In genomic region chr2:26369664-26370063, GRCh38 we compare ENCODE assay signal across 11 cellular contexts. TPM values are rescaled to one million over a fixed set of nuclear protein-coding genes. Genes with fewer than 3 reads are reported as not detected.
DNase-seq lines count a peak whose midpoint lies in the region; TF ChIP-seq lines count a peak whose summit lies in the region.
"Not testable (repeated sequence)": the region's sequence is repeated elsewhere in the genome, so short reads cannot be mapped to it uniquely, and the experiment has no call there.
"Had no signal": no experiment of that assay in that cellular context is flagged by ENCODE, and none has a peak within 500 bp of the region (broad histone marks: within the 10 kb centered on the region; RNA-seq: fewer than 3 reads in every experiment).

No MANE protein-coding gene starts in this region.

- H3K36me3 Mint-ChIP-seq in glutamatergic neuron (ENCODE audit: unreplicated experiment) (peaks cover 17% of the 10 kb centered on the region), neural crest cell (ENCODE audit: low read depth) (peaks cover 25% of the 10 kb centered on the region), progenitor cell of endocrine pancreas (ENCODE audit: insufficient read depth) (peaks cover 23% of the 10 kb centered on the region)

- peaks cover 15% of the 10 kb centered on the region for H3K4me1 ChIP-seq in ectodermal cell (ENCODE audit: control insufficient read depth, insufficient read depth, low read length)

- not testable (repeated sequence) for H3K9me3 ChIP-seq in ectodermal cell (ENCODE audit: control insufficient read depth, low read length)

- peaks cover 17% of the 10 kb centered on the region for H3K9me3 Mint-ChIP-seq in glutamatergic neuron (ENCODE audit: unreplicated experiment)
- not testable (repeated sequence) for H3K9me3 Mint-ChIP-seq in neural crest cell; progenitor cell of endocrine pancreas (ENCODE audit: low read depth)

- peak overlapping the region; percentile 76 for H3K27ac ChIP-seq in ectodermal cell (ENCODE audit: insufficient read depth, low read depth, low read length, poor library complexity, severe bottlenecking)

- not testable (repeated sequence) for H3K27me3 Mint-ChIP-seq in glutamatergic neuron (ENCODE audit: unreplicated experiment); neural crest cell (ENCODE audit: low read depth); progenitor cell of endocrine pancreas

- peak; percentile 33 for DNase-seq in NCI-H82 (lab: John Stamatoyannopoulos, UW)
- DNase-seq in glutamatergic neuron; neural crest cell (ENCODE audit: low read depth, low spot score); progenitor cell of endocrine pancreas (ENCODE audit: low spot score, unreplicated experiment): not testable (repeated sequence)

- H3K4me1 Mint-ChIP-seq in glutamatergic neuron (ENCODE audit: low read depth, unreplicated experiment) = peaks cover 21% of the 10 kb centered on the region
- H3K4me1 Mint-ChIP-seq in neural crest cell = peaks cover 15% of the 10 kb centered on the region
- H3K4me1 Mint-ChIP-seq in progenitor cell of endocrine pancreas (ENCODE audit: low read depth) = not testable (repeated sequence)

- not testable (repeated sequence) for H3K4me3 ChIP-seq in ectodermal cell (ENCODE audit: insufficient read depth, low read depth, low read length)

- TF ChIP-seq CTCF in glutamatergic neuron (IDR thresholded peaks at IDR 0.05; ENCODE audit: partially characterized antibody, unreplicated experiment); neural crest cell (conservative IDR thresholded peaks at IDR 0.05); progenitor cell of endocrine pancreas (IDR thresholded peaks at IDR 0.05; ENCODE audit: unreplicated experiment): not testable (repeated sequence)

- no CpG with 5 or more reads among the region's 2 CpGs for WGBS in ectodermal cell, 2 experiments

- H3K27ac Mint-ChIP-seq in glutamatergic neuron (ENCODE audit: unreplicated experiment) = peak overlapping the region; percentile 92
- peak overlapping the region; percentile 3 for H3K27ac Mint-ChIP-seq in neural crest cell (ENCODE audit: unreplicated experiment)
- peak overlapping the region; percentile 47 for H3K27ac Mint-ChIP-seq in progenitor cell of endocrine pancreas

- peaks cover 15% of the 10 kb centered on the region for H3K36me3 ChIP-seq in ectodermal cell (ENCODE audit: control insufficient read depth, insufficient read depth, low read length)

- not testable (repeated sequence) for H3K27me3 ChIP-seq in ectodermal cell (ENCODE audit: control insufficient read depth, insufficient read depth, low read length, poor library complexity, severe bottlenecking)

- peak overlapping the region; percentile 32 for H3K4me3 Mint-ChIP-seq in glutamatergic neuron (ENCODE audit: unreplicated experiment)
- H3K4me3 Mint-ChIP-seq in neural crest cell; progenitor cell of endocrine pancreas (ENCODE audit: low read depth): not testable (repeated sequence)

RNA-seq across cellular contexts. Expression of gene ADGRF3, which starts 23.1 kb away (rescaled TPM):
- 0.35 TPM for polyA plus RNA-seq in ectodermal cell (2013, experiment 1 of 4)
- polyA plus RNA-seq in ectodermal cell (2013, experiment 2 of 4) = 0.64 TPM
- polyA plus RNA-seq in ectodermal cell (2013, experiment 3 of 4) = 0.85 TPM
- polyA plus RNA-seq in ectodermal cell (2013, experiment 4 of 4) = 0.24 TPM
- total RNA-seq in glutamatergic neuron (ENCODE audit: unreplicated experiment) (0.54 TPM), neural crest cell (0.44 and 0.77 TPM in 2 replicates), progenitor cell of endocrine pancreas (2.0 and 3.8 TPM in 2 replicates)
- total RNA-seq: GM23248, H7 had no signal

RNA-seq across cellular contexts. Expression of gene SELENOI, which starts 23.7 kb away (rescaled TPM):
- 31.9 TPM for polyA plus RNA-seq in ectodermal cell (2013, experiment 1 of 4)
- polyA plus RNA-seq in ectodermal cell (2013, experiment 2 of 4) = 31.9 TPM
- polyA plus RNA-seq in ectodermal cell (2013, experiment 3 of 4) = 16.8 TPM
- polyA plus RNA-seq in ectodermal cell (2013, experiment 4 of 4) = 21.6 TPM
- total RNA-seq in glutamatergic neuron (ENCODE audit: unreplicated experiment) = 61.2 TPM
- 41.2 and 42.4 TPM in 2 replicates for total RNA-seq in neural crest cell
- total RNA-seq in progenitor cell of endocrine pancreas = 43.8 and 46.2 TPM in 2 replicates

RNA-seq across cellular contexts. Expression of gene DRC1, which starts 32.1 kb away (rescaled TPM):
- 0.78 TPM for polyA plus RNA-seq in ectodermal cell (2013, experiment 1 of 4)
- 0.98 TPM for polyA plus RNA-seq in ectodermal cell (2013, experiment 2 of 4)
- 0.85 TPM for polyA plus RNA-seq in ectodermal cell (2013, experiment 3 of 4)
- polyA plus RNA-seq in ectodermal cell (2013, experiment 4 of 4) = 1.0 TPM
- total RNA-seq in glutamatergic neuron (ENCODE audit: unreplicated experiment) = 2.3 TPM
- total RNA-seq in neural crest cell = 0.30 and 0.45 TPM in 2 replicates
- 0.49 and 0.57 TPM in 2 replicates for total RNA-seq in progenitor cell of endocrine pancreas
- total RNA-seq: A172; A673; CD4-positive, alpha-beta memory T cell; GM23248; H1 had no signal
- polyA plus RNA-seq: CD4-positive, alpha-beta memory T cell; GM23248 had no signal

Comparison
In these comparisons a context has a peak if more than half of its experiments do, and no peak if none do; other contexts are left out.
1. H3K27ac Mint-ChIP-seq: peak in every context shown above with its lines; median percentile 92 in glutamatergic neuron; 47 in progenitor cell of endocrine pancreas; 3 in neural crest cell.